ENCODE assay signal across 1 cellular context in the genomic region with DNA sequence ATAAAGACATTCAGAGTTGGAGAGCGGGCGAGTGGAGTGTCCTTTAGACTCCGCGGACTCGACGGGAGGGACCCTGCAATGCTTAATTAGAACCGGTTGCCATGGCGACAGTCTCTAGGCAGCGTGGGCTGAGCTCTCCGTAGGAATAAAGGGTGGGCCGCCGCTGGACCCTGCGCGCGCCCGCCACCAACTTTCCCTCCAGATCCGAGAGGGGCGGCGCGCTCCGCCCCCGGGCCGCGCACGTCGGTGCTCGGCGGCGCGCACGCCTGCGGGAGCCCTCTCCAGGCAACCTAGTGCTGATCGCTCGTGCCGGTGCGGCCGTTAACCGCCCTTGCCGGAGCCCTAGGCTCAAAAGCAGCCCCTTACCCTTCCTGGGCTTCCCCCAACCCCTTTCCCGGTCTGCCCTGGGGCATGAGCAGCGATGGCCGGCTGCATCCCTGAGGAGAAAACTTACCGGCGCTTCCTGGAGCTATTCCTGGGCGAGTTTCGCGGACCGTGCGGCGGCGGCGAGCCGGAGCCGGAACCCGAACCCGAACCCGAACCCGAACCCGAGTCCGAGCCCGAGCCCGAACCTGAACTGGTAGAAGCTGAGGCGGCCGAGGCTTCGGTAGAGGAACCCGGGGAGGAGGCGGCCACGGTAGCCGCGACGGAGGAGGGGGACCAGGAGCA.
TF ChIP-seq lines count a peak whose summit lies in the region.

A gene (plus strand): TSS at position 278 of the 669 bp plus-strand sequence.

TF ChIP-seq in K562, 482 proteins besides CTCF, POLR2A, EP300 and RAD21 (continued from another document and continues in another):
- TF ChIP-seq, protein P1, sequence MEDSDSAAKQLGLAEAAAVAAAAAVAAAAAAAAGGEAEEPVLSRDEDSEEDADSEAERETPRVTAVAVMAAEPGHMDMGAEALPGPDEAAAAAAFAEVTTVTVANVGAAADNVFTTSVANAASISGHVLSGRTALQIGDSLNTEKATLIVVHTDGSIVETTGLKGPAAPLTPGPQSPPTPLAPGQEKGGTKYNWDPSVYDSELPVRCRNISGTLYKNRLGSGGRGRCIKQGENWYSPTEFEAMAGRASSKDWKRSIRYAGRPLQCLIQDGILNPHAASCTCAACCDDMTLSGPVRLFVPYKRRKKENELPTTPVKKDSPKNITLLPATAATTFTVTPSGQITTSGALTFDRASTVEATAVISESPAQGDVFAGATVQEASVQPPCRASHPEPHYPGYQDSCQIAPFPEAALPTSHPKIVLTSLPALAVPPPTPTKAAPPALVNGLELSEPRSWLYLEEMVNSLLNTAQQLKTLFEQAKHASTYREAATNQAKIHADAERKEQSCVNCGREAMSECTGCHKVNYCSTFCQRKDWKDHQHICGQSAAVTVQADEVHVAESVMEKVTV (CRISPR knock-in tag; IDR thresholded peaks at IDR 0.05) = no peak
- TF ChIP-seq DIDO1 (tag; IDR thresholded peaks at IDR 0.05; ENCODE audit: low read depth) (no peak), POU5F1 (IDR thresholded peaks at IDR 0.05; ENCODE audit: borderline replicate concordance, low read depth, low read length, partially characterized antibody) (no peak), ZNF165 (CRISPR knock-in tag; IDR thresholded peaks at IDR 0.05; ENCODE audit: borderline replicate concordance) (no peak), ZNF764 (CRISPR knock-in tag; IDR thresholded peaks at IDR 0.05; ENCODE audit: low read depth) (no peak), HMG20A (CRISPR knock-in tag; conservative IDR thresholded peaks at IDR 0.05) (no peak), GABPB2 (CRISPR knock-in tag; conservative IDR thresholded peaks at IDR 0.05) (no peak), ZC3H11A (IDR thresholded peaks at IDR 0.05; ENCODE audit: low read depth, low read length) (no peak), ZNF551 (CRISPR knock-in tag; IDR thresholded peaks at IDR 0.05) (no peak), MEF2A (IDR thresholded peaks at IDR 0.05; ENCODE audit: control insufficient read depth, low read depth, low read length) (no peak), RBFOX2 (IDR thresholded peaks at IDR 0.05; ENCODE audit: low read depth, low read length) (peak; percentile 64), SRSF1 (IDR thresholded peaks at IDR 0.05; ENCODE audit: low read depth, low read length) (no peak), ESRRB (CRISPR knock-in tag; IDR thresholded peaks at IDR 0.05; ENCODE audit: borderline replicate concordance) (no peak), PPARD (CRISPR knock-in tag; IDR thresholded peaks at IDR 0.05) (no peak), MTA2 (IDR thresholded peaks at IDR 0.05; ENCODE audit: low read depth) (no peak), ZNF668 (CRISPR knock-in tag; IDR thresholded peaks at IDR 0.05) (no peak), HNRNPK (IDR thresholded peaks at IDR 0.05; ENCODE audit: low read depth, low read length, poor library complexity, severe bottlenecking) (peak; percentile 15), BCL6 (CRISPR knock-in tag; IDR thresholded peaks at IDR 0.05) (no peak), NR2F6 (CRISPR knock-in tag; IDR thresholded peaks at IDR 0.05) (no peak), TAF1 (IDR thresholded peaks at IDR 0.05; ENCODE audit: control insufficient read depth, extremely low read depth, insufficient read depth, low read length, severe bottlenecking) (no peak), RFX7 (CRISPR knock-in tag; IDR thresholded peaks at IDR 0.05) (no peak), ZNF507 (tag; conservative IDR thresholded peaks at IDR 0.05) (no peak), JUNB (CRISPR knock-in tag; conservative IDR thresholded peaks at IDR 0.05) (no peak), ATF7 (IDR thresholded peaks at IDR 0.05) (peak; percentile 63), KHSRP (IDR thresholded peaks at IDR 0.05) (no peak), RBM34 (IDR thresholded peaks at IDR 0.05; ENCODE audit: borderline replicate concordance, insufficient read depth, low read length) (no peak), ZNF175 (CRISPR knock-in tag; IDR thresholded peaks at IDR 0.05; ENCODE audit: low read depth) (peak; percentile 74; the same call in 1 of the 2 replicates), PHF8 (IDR thresholded peaks at IDR 0.05; ENCODE audit: borderline replicate concordance, low read length) (peak; percentile 46; the same call in 1 of the 2 replicates), MEF2D (tag; conservative IDR thresholded peaks at IDR 0.05; ENCODE audit: low read depth) (no peak), SIX5 (IDR thresholded peaks at IDR 0.05; ENCODE audit: borderline replicate concordance in 1 of 2, insufficient read depth in 1 of 2, low read depth in 1 of 2, low read length in 2 of 2) (no peak), ZNF436 (CRISPR knock-in tag; IDR thresholded peaks at IDR 0.05) (no peak), ZNF347 (CRISPR knock-in tag; IDR thresholded peaks at IDR 0.05; ENCODE audit: low read depth) (no peak)
- TF ChIP-seq, protein P2, sequence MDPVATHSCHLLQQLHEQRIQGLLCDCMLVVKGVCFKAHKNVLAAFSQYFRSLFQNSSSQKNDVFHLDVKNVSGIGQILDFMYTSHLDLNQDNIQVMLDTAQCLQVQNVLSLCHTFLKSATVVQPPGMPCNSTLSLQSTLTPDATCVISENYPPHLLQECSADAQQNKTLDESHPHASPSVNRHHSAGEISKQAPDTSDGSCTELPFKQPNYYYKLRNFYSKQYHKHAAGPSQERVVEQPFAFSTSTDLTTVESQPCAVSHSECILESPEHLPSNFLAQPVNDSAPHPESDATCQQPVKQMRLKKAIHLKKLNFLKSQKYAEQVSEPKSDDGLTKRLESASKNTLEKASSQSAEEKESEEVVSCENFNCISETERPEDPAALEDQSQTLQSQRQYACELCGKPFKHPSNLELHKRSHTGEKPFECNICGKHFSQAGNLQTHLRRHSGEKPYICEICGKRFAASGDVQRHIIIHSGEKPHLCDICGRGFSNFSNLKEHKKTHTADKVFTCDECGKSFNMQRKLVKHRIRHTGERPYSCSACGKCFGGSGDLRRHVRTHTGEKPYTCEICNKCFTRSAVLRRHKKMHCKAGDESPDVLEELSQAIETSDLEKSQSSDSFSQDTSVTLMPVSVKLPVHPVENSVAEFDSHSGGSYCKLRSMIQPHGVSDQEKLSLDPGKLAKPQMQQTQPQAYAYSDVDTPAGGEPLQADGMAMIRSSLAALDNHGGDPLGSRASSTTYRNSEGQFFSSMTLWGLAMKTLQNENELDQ (CRISPR knock-in tag; IDR thresholded peaks at IDR 0.05; ENCODE audit: borderline replicate concordance) = no peak
- TF ChIP-seq, protein P3, sequence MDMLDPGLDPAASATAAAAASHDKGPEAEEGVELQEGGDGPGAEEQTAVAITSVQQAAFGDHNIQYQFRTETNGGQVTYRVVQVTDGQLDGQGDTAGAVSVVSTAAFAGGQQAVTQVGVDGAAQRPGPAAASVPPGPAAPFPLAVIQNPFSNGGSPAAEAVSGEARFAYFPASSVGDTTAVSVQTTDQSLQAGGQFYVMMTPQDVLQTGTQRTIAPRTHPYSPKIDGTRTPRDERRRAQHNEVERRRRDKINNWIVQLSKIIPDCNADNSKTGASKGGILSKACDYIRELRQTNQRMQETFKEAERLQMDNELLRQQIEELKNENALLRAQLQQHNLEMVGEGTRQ (CRISPR knock-in tag; IDR thresholded peaks at IDR 0.05) = no peak
- TF ChIP-seq, protein P4, sequence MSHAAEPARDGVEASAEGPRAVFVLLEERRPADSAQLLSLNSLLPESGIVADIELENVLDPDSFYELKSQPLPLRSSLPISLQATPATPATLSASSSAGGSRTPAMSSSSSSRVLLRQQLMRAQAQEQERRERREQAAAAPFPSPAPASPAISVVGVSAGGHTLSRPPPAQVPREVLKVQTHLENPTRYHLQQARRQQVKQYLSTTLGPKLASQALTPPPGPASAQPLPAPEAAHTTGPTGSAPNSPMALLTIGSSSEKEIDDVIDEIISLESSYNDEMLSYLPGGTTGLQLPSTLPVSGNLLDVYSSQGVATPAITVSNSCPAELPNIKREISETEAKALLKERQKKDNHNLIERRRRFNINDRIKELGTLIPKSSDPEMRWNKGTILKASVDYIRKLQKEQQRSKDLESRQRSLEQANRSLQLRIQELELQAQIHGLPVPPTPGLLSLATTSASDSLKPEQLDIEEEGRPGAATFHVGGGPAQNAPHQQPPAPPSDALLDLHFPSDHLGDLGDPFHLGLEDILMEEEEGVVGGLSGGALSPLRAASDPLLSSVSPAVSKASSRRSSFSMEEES (CRISPR knock-in tag; IDR thresholded peaks at IDR 0.05) = no peak
- TF ChIP-seq, protein P5, sequence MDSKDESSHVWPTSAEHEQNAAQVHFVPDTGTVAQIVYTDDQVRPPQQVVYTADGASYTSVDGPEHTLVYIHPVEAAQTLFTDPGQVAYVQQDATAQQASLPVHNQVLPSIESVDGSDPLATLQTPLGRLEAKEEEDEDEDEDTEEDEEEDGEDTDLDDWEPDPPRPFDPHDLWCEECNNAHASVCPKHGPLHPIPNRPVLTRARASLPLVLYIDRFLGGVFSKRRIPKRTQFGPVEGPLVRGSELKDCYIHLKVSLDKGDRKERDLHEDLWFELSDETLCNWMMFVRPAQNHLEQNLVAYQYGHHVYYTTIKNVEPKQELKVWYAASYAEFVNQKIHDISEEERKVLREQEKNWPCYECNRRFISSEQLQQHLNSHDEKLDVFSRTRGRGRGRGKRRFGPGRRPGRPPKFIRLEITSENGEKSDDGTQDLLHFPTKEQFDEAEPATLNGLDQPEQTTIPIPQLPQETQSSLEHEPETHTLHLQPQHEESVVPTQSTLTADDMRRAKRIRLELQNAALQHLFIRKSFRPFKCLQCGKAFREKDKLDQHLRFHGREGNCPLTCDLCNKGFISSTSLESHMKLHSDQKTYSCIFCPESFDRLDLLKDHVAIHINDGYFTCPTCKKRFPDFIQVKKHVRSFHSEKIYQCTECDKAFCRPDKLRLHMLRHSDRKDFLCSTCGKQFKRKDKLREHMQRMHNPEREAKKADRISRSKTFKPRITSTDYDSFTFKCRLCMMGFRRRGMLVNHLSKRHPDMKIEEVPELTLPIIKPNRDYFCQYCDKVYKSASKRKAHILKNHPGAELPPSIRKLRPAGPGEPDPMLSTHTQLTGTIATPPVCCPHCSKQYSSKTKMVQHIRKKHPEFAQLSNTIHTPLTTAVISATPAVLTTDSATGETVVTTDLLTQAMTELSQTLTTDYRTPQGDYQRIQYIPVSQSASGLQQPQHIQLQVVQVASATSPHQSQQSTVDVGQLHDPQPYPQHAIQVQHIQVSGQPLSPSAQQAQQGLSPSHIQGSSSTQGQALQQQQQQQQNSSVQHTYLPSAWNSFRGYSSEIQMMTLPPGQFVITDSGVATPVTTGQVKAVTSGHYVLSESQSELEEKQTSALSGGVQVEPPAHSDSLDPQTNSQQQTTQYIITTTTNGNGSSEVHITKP (IDR thresholded peaks at IDR 0.05; ENCODE audit: partially characterized antibody) = no peak
- TF ChIP-seq, protein P6, sequence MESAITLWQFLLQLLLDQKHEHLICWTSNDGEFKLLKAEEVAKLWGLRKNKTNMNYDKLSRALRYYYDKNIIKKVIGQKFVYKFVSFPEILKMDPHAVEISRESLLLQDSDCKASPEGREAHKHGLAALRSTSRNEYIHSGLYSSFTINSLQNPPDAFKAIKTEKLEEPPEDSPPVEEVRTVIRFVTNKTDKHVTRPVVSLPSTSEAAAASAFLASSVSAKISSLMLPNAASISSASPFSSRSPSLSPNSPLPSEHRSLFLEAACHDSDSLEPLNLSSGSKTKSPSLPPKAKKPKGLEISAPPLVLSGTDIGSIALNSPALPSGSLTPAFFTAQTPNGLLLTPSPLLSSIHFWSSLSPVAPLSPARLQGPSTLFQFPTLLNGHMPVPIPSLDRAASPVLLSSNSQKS (CRISPR knock-in tag; IDR thresholded peaks at IDR 0.05) = no peak
- TF ChIP-seq, protein P7, sequence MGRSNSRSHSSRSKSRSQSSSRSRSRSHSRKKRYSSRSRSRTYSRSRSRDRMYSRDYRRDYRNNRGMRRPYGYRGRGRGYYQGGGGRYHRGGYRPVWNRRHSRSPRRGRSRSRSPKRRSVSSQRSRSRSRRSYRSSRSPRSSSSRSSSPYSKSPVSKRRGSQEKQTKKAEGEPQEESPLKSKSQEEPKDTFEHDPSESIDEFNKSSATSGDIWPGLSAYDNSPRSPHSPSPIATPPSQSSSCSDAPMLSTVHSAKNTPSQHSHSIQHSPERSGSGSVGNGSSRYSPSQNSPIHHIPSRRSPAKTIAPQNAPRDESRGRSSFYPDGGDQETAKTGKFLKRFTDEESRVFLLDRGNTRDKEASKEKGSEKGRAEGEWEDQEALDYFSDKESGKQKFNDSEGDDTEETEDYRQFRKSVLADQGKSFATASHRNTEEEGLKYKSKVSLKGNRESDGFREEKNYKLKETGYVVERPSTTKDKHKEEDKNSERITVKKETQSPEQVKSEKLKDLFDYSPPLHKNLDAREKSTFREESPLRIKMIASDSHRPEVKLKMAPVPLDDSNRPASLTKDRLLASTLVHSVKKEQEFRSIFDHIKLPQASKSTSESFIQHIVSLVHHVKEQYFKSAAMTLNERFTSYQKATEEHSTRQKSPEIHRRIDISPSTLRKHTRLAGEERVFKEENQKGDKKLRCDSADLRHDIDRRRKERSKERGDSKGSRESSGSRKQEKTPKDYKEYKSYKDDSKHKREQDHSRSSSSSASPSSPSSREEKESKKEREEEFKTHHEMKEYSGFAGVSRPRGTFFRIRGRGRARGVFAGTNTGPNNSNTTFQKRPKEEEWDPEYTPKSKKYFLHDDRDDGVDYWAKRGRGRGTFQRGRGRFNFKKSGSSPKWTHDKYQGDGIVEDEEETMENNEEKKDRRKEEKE (IDR thresholded peaks at IDR 0.05; ENCODE audit: borderline replicate concordance in 1 of 2, control insufficient read depth in 1 of 2, low read depth in 2 of 2, low read length in 1 of 2) = no peak
- TF ChIP-seq, protein P8, sequence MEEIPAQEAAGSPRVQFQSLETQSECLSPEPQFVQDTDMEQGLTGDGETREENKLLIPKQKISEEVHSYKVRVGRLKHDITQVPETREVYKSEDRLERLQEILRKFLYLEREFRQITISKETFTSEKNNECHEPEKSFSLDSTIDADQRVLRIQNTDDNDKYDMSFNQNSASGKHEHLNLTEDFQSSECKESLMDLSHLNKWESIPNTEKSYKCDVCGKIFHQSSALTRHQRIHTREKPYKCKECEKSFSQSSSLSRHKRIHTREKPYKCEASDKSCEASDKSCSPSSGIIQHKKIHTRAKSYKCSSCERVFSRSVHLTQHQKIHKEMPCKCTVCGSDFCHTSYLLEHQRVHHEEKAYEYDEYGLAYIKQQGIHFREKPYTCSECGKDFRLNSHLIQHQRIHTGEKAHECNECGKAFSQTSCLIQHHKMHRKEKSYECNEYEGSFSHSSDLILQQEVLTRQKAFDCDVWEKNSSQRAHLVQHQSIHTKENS (CRISPR knock-in tag; IDR thresholded peaks at IDR 0.05) = no peak
- TF ChIP-seq, protein P9, sequence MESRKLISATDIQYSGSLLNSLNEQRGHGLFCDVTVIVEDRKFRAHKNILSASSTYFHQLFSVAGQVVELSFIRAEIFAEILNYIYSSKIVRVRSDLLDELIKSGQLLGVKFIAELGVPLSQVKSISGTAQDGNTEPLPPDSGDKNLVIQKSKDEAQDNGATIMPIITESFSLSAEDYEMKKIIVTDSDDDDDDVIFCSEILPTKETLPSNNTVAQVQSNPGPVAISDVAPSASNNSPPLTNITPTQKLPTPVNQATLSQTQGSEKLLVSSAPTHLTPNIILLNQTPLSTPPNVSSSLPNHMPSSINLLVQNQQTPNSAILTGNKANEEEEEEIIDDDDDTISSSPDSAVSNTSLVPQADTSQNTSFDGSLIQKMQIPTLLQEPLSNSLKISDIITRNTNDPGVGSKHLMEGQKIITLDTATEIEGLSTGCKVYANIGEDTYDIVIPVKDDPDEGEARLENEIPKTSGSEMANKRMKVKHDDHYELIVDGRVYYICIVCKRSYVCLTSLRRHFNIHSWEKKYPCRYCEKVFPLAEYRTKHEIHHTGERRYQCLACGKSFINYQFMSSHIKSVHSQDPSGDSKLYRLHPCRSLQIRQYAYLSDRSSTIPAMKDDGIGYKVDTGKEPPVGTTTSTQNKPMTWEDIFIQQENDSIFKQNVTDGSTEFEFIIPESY (CRISPR knock-in tag; IDR thresholded peaks at IDR 0.05) = peak; percentile 62; the same call in 1 of the 2 replicates
